21 cellular contexts compared by ENCODE assay signal in the genomic region with DNA sequence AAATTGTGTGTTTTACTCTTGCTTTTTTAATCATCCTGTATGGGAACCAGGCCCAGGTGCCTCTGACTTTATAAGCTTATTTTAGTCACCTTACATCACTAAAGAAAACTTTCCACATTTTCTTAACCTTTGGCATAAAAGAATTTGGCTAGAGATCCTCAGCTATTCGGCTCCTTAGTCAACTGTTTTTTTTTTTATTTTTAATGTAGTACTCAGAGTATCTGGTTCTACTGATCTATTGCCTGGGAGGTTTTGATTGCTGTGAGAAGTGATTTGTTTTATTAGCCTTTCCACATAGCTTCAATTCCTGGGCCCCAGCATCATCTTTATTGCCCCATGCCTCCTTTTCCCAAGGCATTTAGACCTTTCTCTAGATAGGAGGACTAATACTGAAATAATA.
A peak's percentile ranks its signal among the peaks of the same experiment; 100 is the strongest.
DNase-seq lines count a peak whose midpoint lies in the region; ATAC-seq and TF ChIP-seq lines count a peak whose summit lies in the region.
"Had no signal": no experiment of that assay in that cellular context is flagged by ENCODE, and none has a peak within 500 bp of the region (broad histone marks: within the 10 kb centered on the region; RNA-seq: fewer than 3 reads in every experiment).

No MANE protein-coding gene starts in this region.

- no peaks in the 10 kb centered on the region for H3K4me1 ChIP-seq in Peyer's patch
- H3K4me1 ChIP-seq: prostate gland, stomach had no signal

- H3K27me3 ChIP-seq in Peyer's patch: no peaks in the 10 kb centered on the region
- H3K27me3 ChIP-seq: stomach had no signal

- no peaks in the 10 kb centered on the region for H3K9me3 ChIP-seq in Peyer's patch
- H3K9me3 ChIP-seq: prostate gland, stomach had no signal

- H3K9me3 Mint-ChIP-seq in nephron progenitor cell: no peaks in the 10 kb centered on the region
- H3K9me3 Mint-ChIP-seq: brain, naive B cell had no signal

- ATAC-seq in GM19397 (IDR thresholded peaks at IDR 0.05; ENCODE audit: unreplicated experiment): no peak
- ATAC-seq: left ventricle myocardium superior had no signal

- peaks cover 76% of the 10 kb centered on the region for H3K36me3 Mint-ChIP-seq in nephron progenitor cell (ENCODE audit: low read depth)

- no peak overlapping the region for H3K4me3 Mint-ChIP-seq in nephron progenitor cell
- H3K4me3 Mint-ChIP-seq: B cell, brain, naive B cell had no signal

- H3K27me3 Mint-ChIP-seq in nephron progenitor cell (ENCODE audit: low read depth, poor library complexity): no peaks in the 10 kb centered on the region
- H3K27me3 Mint-ChIP-seq: B cell, brain, naive B cell had no signal

- TF ChIP-seq CTCF in nephron progenitor cell (IDR thresholded peaks at IDR 0.05): no peak
- TF ChIP-seq CTCF in Peyer's patch (IDR thresholded peaks at IDR 0.05): no peak

- H3K4me3 ChIP-seq in Peyer's patch: no peak overlapping the region
- H3K4me3 ChIP-seq: prostate gland, stomach had no signal

- no peaks in the 10 kb centered on the region for H3K36me3 ChIP-seq in Peyer's patch
- H3K36me3 ChIP-seq: prostate gland had no signal

- peaks cover 19% of the 10 kb centered on the region for H3K4me1 Mint-ChIP-seq in nephron progenitor cell
- H3K4me1 Mint-ChIP-seq: B cell, naive B cell had no signal

- H3K27ac ChIP-seq in Peyer's patch: no peak overlapping the region
- H3K27ac ChIP-seq: prostate gland, stomach had no signal

- TF ChIP-seq POLR2A in Peyer's patch (IDR thresholded peaks at IDR 0.05): no peak

- DNase-seq in AG08395 (ENCODE audit: low spot score) (peak; percentile 51), M059J (ENCODE audit: low read depth) (peak; percentile 48), dedifferentiated amniotic fluid mesenchymal stem cell (ENCODE audit: extremely low spot score) (peak; percentile 46), nephron progenitor cell (no peak), Peyer's patch (no peak), NCI-H1092 treated with DMSO at 0.1 percent for 48 hours (lab: John Stamatoyannopoulos, UW) (no peak)
- DNase-seq in stimulated activated CD4-positive, alpha-beta T cell treated with anti-CD3 and anti-CD28 coated beads, Interleukin-1b, Interleukin-23, amount 100 ng/mL, for 48 hours: no peak
- DNase-seq: activated CD4-positive, CD25-positive, alpha-beta regulatory T cell treated with anti-CD3 and anti-CD28 coated beads, Interleukin-2, amount 50 U/mL, for 72 hours; activated gamma-delta T cell; foreskin melanocyte; GF-D8; left ventricle myocardium superior; naive B cell; NCI-H146; NCI-H345; SHP77 treated with DMSO at 0.1 percent for 48 hours; stomach had no signal

- H3K27ac Mint-ChIP-seq in nephron progenitor cell: peak overlapping the region; percentile 68
- H3K27ac Mint-ChIP-seq: B cell, brain had no signal

Comparison
In these comparisons a context has a peak if more than half of its experiments do, and no peak if none do; other contexts are left out.
1. DNase-seq: peak in AG08395 (single experiment), M059J (single experiment) and dedifferentiated amniotic fluid mesenchymal stem cell (single experiment); none in nephron progenitor cell (single experiment), stimulated activated CD4-positive, alpha-beta T cell treated with anti-CD3 and anti-CD28 coated beads, Interleukin-1b, Interleukin-23, amount 100 ng/mL, for 48 hours (single experiment), Peyer's patch (0 of 3) and NCI-H1092 treated with DMSO at 0.1 percent for 48 hours (single experiment).